19 cellular contexts compared by ENCODE assay signal in genomic region chr6:68040780-68041179, GRCh38.
DNase-seq lines count a peak whose midpoint lies in the region; ATAC-seq and TF ChIP-seq lines count a peak whose summit lies in the region.
"Had no signal": no experiment of that assay in that cellular context is flagged by ENCODE, and none has a peak within 500 bp of the region (broad histone marks: within the 10 kb centered on the region; RNA-seq: fewer than 3 reads in every experiment).

No MANE protein-coding gene starts in this region.

- H3K4me3 Mint-ChIP-seq in activated CD4-positive, alpha-beta T cell treated with anti-CD3 and anti-CD28 coated beads, Interleukin-2, amount 10 ng/mL, durations not matched to agents 24 days and 14 days, result peak overlapping the region; percentile 0
- H3K4me3 Mint-ChIP-seq in activated CD4-positive, alpha-beta T cell treated with anti-CD3 and anti-CD28 coated beads, Interleukin-2, amount 10 ng/mL, durations not matched to agents 7 days and 5 days, result no peak overlapping the region
- H3K4me3 Mint-ChIP-seq in activated CD4-positive, alpha-beta memory T cell treated with anti-CD3 and anti-CD28 coated beads for 36 hours, result no peak overlapping the region
- H3K4me3 Mint-ChIP-seq: activated CD8-positive, alpha-beta T cell treated with anti-CD3 and anti-CD28 coated beads for 36 hours; effector memory CD8-positive, alpha-beta T cell had no signal

- H3K79me2 ChIP-seq in PC-9 (ENCODE audit: low read depth), result no peaks in the 10 kb centered on the region

- no TSS peak for BruUV-seq in PC-9 (replicated peaks; lab: Mats Ljungman, UMichigan)

- intact Hi-C loops in activated CD4-positive, alpha-beta T cell treated with anti-CD3 and anti-CD28 coated beads, Interleukin-2, amount 10 ng/mL, durations not matched to agents 24 days and 14 days (cut with micrococcal nuclease), result no loop called here
- intact Hi-C loops in PC-9 (cut with micrococcal nuclease; ENCODE audit: unreplicated experiment), result no loop called here
- intact Hi-C loops in psoas muscle (cut with DNase I), result no loop called here
- intact Hi-C loops in activated CD4-positive, alpha-beta memory T cell treated with anti-CD3 and anti-CD28 coated beads for 36 hours (cut with micrococcal nuclease), result no loop called here
- intact Hi-C loops in stomach (cut with DNase I; ENCODE audit: low total_unique reads), result no loop called here

- DNase-seq in activated CD4-positive, alpha-beta T cell treated with anti-CD3 and anti-CD28 coated beads, Interleukin-2, amount 10 ng/mL, durations not matched to agents 24 days and 14 days, result no peak
- DNase-seq in activated CD4-positive, alpha-beta T cell treated with anti-CD3 and anti-CD28 coated beads, Interleukin-2, amount 10 ng/mL, durations not matched to agents 7 days and 5 days, result no peak
- DNase-seq in PC-9 (no peak), fibroblast of pulmonary artery (ENCODE audit: low read depth) (no peak), psoas muscle (no peak), stomach (no peak)
- no peak for DNase-seq in activated CD4-positive, alpha-beta memory T cell treated with anti-CD3 and anti-CD28 coated beads for 36 hours
- DNase-seq: activated CD8-positive, alpha-beta T cell treated with anti-CD3 and anti-CD28 coated beads for 36 hours; activated effector memory CD4-positive, alpha-beta T cell treated with Interleukin-2 at 50 U/mL for 16 hours; COR-L47; effector memory CD8-positive, alpha-beta T cell; GOT3; Kasumi-1; kidney glomerular epithelial cell; NCI-H187 treated with DMSO at 0.1 percent for 48 hours; NCI-H748 treated with DMSO at 0.1 percent for 48 hours; SHP77 treated with DMSO at 0.1 percent for 48 hours; sigmoid colon had no signal

- H4K20me1 ChIP-seq in PC-9 (ENCODE audit: insufficient read depth), result no peaks in the 10 kb centered on the region

- no peak for TF ChIP-seq EP300 in stomach (IDR thresholded peaks at IDR 0.05)

- H3K27ac ChIP-seq in PC-9 (no peak overlapping the region), psoas muscle (no peak overlapping the region), stomach (no peak overlapping the region)
- H3K27ac ChIP-seq: sigmoid colon had no signal

- no peaks in the 10 kb centered on the region for H3K36me3 Mint-ChIP-seq in activated CD4-positive, alpha-beta T cell treated with anti-CD3 and anti-CD28 coated beads, Interleukin-2, amount 10 ng/mL, durations not matched to agents 24 days and 14 days (ENCODE audit: low read depth)
- H3K36me3 Mint-ChIP-seq in activated CD4-positive, alpha-beta T cell treated with anti-CD3 and anti-CD28 coated beads, Interleukin-2, amount 10 ng/mL, durations not matched to agents 7 days and 5 days (ENCODE audit: low read depth), result no peaks in the 10 kb centered on the region
- no peaks in the 10 kb centered on the region for H3K36me3 Mint-ChIP-seq in activated CD4-positive, alpha-beta memory T cell treated with anti-CD3 and anti-CD28 coated beads for 36 hours

- POLR2A ChIA-PET in activated CD4-positive, alpha-beta T cell treated with anti-CD3 and anti-CD28 coated beads, Interleukin-2, amount 10 ng/mL, durations not matched to agents 7 days and 5 days (lab: Charles Lee), result no interaction called here
- POLR2A ChIA-PET in PC-9 (lab: Charles Lee; ENCODE audit: unreplicated experiment), result no interaction called here
- POLR2A ChIA-PET in activated CD4-positive, alpha-beta memory T cell treated with anti-CD3 and anti-CD28 coated beads for 36 hours (lab: Charles Lee), result no interaction called here

- no peaks in the 10 kb centered on the region for H3K4me1 ChIP-seq in PC-9 (replicated peaks; ENCODE audit: insufficient read depth)
- no peaks in the 10 kb centered on the region for H3K4me1 ChIP-seq in psoas muscle
- H3K4me1 ChIP-seq in stomach, result no peaks in the 10 kb centered on the region
- H3K4me1 ChIP-seq: sigmoid colon had no signal

- no peak for ATAC-seq in psoas muscle
- ATAC-seq in esophagus mucosa, result no peak
- ATAC-seq: activated CD8-positive, alpha-beta T cell treated with anti-CD3 and anti-CD28 coated beads for 36 hours; effector memory CD8-positive, alpha-beta T cell had no signal

- H3K9me2 ChIP-seq in PC-9 (ENCODE audit: insufficient read depth), result no peaks in the 10 kb centered on the region

- H3K36me3 ChIP-seq in PC-9 (ENCODE audit: low read depth), result no peaks in the 10 kb centered on the region
- H3K36me3 ChIP-seq in psoas muscle (ENCODE audit: insufficient read depth in 1 of 2, low read depth in 1 of 2), result no peaks in the 10 kb centered on the region
- H3K36me3 ChIP-seq in stomach, result no peaks in the 10 kb centered on the region
- H3K36me3 ChIP-seq: sigmoid colon had no signal

- peaks cover 3% of the 10 kb centered on the region for H3K9me3 Mint-ChIP-seq in activated CD4-positive, alpha-beta T cell treated with anti-CD3 and anti-CD28 coated beads, Interleukin-2, amount 10 ng/mL, durations not matched to agents 24 days and 14 days
- H3K9me3 Mint-ChIP-seq in activated CD4-positive, alpha-beta T cell treated with anti-CD3 and anti-CD28 coated beads, Interleukin-2, amount 10 ng/mL, durations not matched to agents 7 days and 5 days, result peaks cover 9% of the 10 kb centered on the region
- H3K9me3 Mint-ChIP-seq in activated CD4-positive, alpha-beta memory T cell treated with anti-CD3 and anti-CD28 coated beads for 36 hours, result peaks cover 3% of the 10 kb centered on the region

- H3K9me3 ChIP-seq in PC-9 (ENCODE audit: insufficient read depth, low read depth), result no peaks in the 10 kb centered on the region
- H3K9me3 ChIP-seq in psoas muscle, result no peaks in the 10 kb centered on the region
- no peaks in the 10 kb centered on the region for H3K9me3 ChIP-seq in stomach
- H3K9me3 ChIP-seq: sigmoid colon had no signal

- no peak overlapping the region for H3K27ac Mint-ChIP-seq in activated CD4-positive, alpha-beta T cell treated with anti-CD3 and anti-CD28 coated beads, Interleukin-2, amount 10 ng/mL, durations not matched to agents 24 days and 14 days
- H3K27ac Mint-ChIP-seq in activated CD4-positive, alpha-beta T cell treated with anti-CD3 and anti-CD28 coated beads, Interleukin-2, amount 10 ng/mL, durations not matched to agents 7 days and 5 days, result no peak overlapping the region
- H3K27ac Mint-ChIP-seq in activated CD4-positive, alpha-beta memory T cell treated with anti-CD3 and anti-CD28 coated beads for 36 hours, result no peak overlapping the region
- H3K27ac Mint-ChIP-seq: activated CD8-positive, alpha-beta T cell treated with anti-CD3 and anti-CD28 coated beads for 36 hours; effector memory CD8-positive, alpha-beta T cell had no signal

- H3K4me1 Mint-ChIP-seq in activated CD4-positive, alpha-beta T cell treated with anti-CD3 and anti-CD28 coated beads, Interleukin-2, amount 10 ng/mL, durations not matched to agents 24 days and 14 days, result no peaks in the 10 kb centered on the region
- H3K4me1 Mint-ChIP-seq in activated CD4-positive, alpha-beta T cell treated with anti-CD3 and anti-CD28 coated beads, Interleukin-2, amount 10 ng/mL, durations not matched to agents 7 days and 5 days, result no peaks in the 10 kb centered on the region
- no peaks in the 10 kb centered on the region for H3K4me1 Mint-ChIP-seq in activated CD4-positive, alpha-beta memory T cell treated with anti-CD3 and anti-CD28 coated beads for 36 hours (ENCODE audit: low read depth)

- CTCF ChIA-PET in activated CD4-positive, alpha-beta T cell treated with anti-CD3 and anti-CD28 coated beads, Interleukin-2, amount 10 ng/mL, durations not matched to agents 7 days and 5 days (lab: Charles Lee), result no interaction called here
- CTCF ChIA-PET in PC-9 (lab: Charles Lee), result no interaction called here
- CTCF ChIA-PET in activated CD4-positive, alpha-beta memory T cell treated with anti-CD3 and anti-CD28 coated beads for 36 hours (lab: Charles Lee), result no interaction called here

- H3K4me2 ChIP-seq in PC-9, result 0 out of 2 replicates have a peak overlapping the region, but pooled peaks have one; percentile 32

- no peaks in the 10 kb centered on the region for H3F3A ChIP-seq in PC-9 (ENCODE audit: insufficient read depth, low read depth)

- WGBS in psoas muscle, 3 donors, result 45 to 62% (median 45%) methylated on average over 3 of the region's 3 CpGs
- whole genome bisulfite sequencing in stomach, 5 donors, result 34 to 51% (median 42%) methylated on average over 3 of the region's 3 CpGs

- H3K27me3 Mint-ChIP-seq in activated CD4-positive, alpha-beta T cell treated with anti-CD3 and anti-CD28 coated beads, Interleukin-2, amount 10 ng/mL, durations not matched to agents 24 days and 14 days, result no peaks in the 10 kb centered on the region
- no peaks in the 10 kb centered on the region for H3K27me3 Mint-ChIP-seq in activated CD4-positive, alpha-beta T cell treated with anti-CD3 and anti-CD28 coated beads, Interleukin-2, amount 10 ng/mL, durations not matched to agents 7 days and 5 days
- H3K27me3 Mint-ChIP-seq in activated CD4-positive, alpha-beta memory T cell treated with anti-CD3 and anti-CD28 coated beads for 36 hours, result no peaks in the 10 kb centered on the region
- H3K27me3 Mint-ChIP-seq: activated CD8-positive, alpha-beta T cell treated with anti-CD3 and anti-CD28 coated beads for 36 hours; effector memory CD8-positive, alpha-beta T cell had no signal

- TF ChIP-seq POLR2A in stomach (IDR thresholded peaks at IDR 0.05), result no peak

- no peak overlapping the region; the same call in 1 of the 2 replicates for H2AFZ ChIP-seq in PC-9

- TF ChIP-seq CTCF in PC-9 (conservative IDR thresholded peaks at IDR 0.05), result no peak
- TF ChIP-seq CTCF in fibroblast of pulmonary artery (IDR thresholded peaks at IDR 0.05; ENCODE audit: low read length, missing control alignments), result no peak
- no peak for TF ChIP-seq CTCF in psoas muscle (IDR thresholded peaks at IDR 0.05)
- no peak for TF ChIP-seq CTCF in stomach (IDR thresholded peaks at IDR 0.05)

- H3K4me3 ChIP-seq in PC-9 (no peak overlapping the region), fibroblast of pulmonary artery (replicated peaks; ENCODE audit: low read depth, low read length) (peak overlapping the region; percentile 39), psoas muscle (peak overlapping the region; percentile 14), stomach (no peak overlapping the region)
- H3K4me3 ChIP-seq: sigmoid colon had no signal

- H3K27me3 ChIP-seq in PC-9 (ENCODE audit: insufficient read depth, low read depth) (no peaks in the 10 kb centered on the region), psoas muscle (ENCODE audit: insufficient read depth in 3 of 3, low read length in 2 of 3) (no peaks in the 10 kb centered on the region), stomach (no peaks in the 10 kb centered on the region)
- H3K27me3 ChIP-seq: sigmoid colon had no signal

Comparison
In these comparisons a context has a peak if more than half of its experiments do, and no peak if none do; other contexts are left out.
1. H3K4me3 ChIP-seq: peak in fibroblast of pulmonary artery (single experiment) and psoas muscle (single experiment); none in PC-9 (single experiment) and stomach (0 of 4).